9 cellular contexts compared by ENCODE assay signal in the genomic region with DNA sequence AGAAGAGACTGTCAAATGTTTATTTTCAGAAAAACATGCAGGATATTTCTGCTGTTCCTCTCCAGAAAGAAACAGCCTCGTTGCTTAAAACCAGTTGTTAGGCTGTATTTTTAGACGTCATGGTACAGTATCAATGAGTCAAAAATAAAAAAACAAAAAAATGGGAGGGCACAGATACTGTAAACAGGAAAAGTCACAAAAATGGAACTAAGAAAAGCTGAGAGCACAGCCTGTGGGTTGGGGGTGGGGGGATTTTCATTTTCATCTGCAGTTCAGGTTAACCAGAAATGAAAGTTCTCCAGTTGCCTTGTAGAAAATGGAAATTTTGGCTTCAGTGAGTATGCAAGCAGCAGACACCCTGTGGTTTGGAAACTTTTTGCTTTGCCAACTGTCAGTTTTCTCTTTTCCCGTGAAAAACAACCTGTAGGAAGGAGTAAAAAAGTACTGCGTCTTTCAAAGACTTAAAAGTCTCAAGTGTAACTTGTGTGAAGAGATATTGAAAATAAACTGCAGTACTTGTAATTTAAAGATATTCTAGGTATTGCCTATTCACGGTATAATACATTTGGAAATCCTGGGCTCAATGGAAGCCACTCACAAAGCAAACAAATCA. TPM values are rescaled to one million over a fixed set of nuclear protein-coding genes. Genes with fewer than 3 reads are reported as not detected.
DNase-seq lines count a peak whose midpoint lies in the region; ATAC-seq, FAIRE-seq and TF ChIP-seq lines count a peak whose summit lies in the region.
"Had no signal": no experiment of that assay in that cellular context is flagged by ENCODE, and none has a peak within 500 bp of the region (broad histone marks: within the 10 kb centered on the region; RNA-seq: fewer than 3 reads in every experiment).

No MANE protein-coding gene starts in this region.

- FAIRE-seq in frontal cortex (lab: Jason Lieb, UNC): no peak
- FAIRE-seq: K562 had no signal

- TF ChIP-seq CTCF in left lung (IDR thresholded peaks at IDR 0.05): no peak
- TF ChIP-seq CTCF in tibial artery (IDR thresholded peaks at IDR 0.05): no peak

- H3K27ac ChIP-seq in left lung (peak overlapping the region; percentile 50 to 67), tibial artery (peak overlapping the region; percentile 14 to 23)

- H3K4me1 ChIP-seq in left lung (peaks cover 62 to 87% of the 10 kb centered on the region in 2 donors), tibial artery (peaks cover 0 to 24% (median 0%) of the 10 kb centered on the region in 4 donors)

- H3K27me3 ChIP-seq in left lung: no peaks in the 10 kb centered on the region
- H3K27me3 ChIP-seq in tibial artery: no peaks in the 10 kb centered on the region

- DNase-seq in T-helper 22 cell (ENCODE audit: low read depth) (peak; percentile 1), left lung (no peak), tibial artery (no peak), frontal cortex (ENCODE audit: low spot score in 2 of 2) (no peak), NCI-H748 (lab: John Stamatoyannopoulos, UW; ENCODE audit: unreplicated experiment) (no peak), AG20443 (ENCODE audit: low spot score) (no peak)

- H3K4me3 ChIP-seq in left lung (no peak overlapping the region), tibial artery (no peak overlapping the region)
- H3K4me3 ChIP-seq: K562 had no signal

- intact Hi-C loops in left lung (cut with DNase I): loop anchor here in 1 of 2 donors (10.0 kb wide), 1 partner anchor 98 kb away; no protein-coding TSS in a partner anchor
- intact Hi-C loops in tibial artery (cut with DNase I; ENCODE audit: low total_unique reads): no loop called here

- H3K36me3 ChIP-seq in left lung (no peaks in the 10 kb centered on the region), tibial artery (no peaks in the 10 kb centered on the region)

- peak; percentile 84 for ATAC-seq in GM18519 (IDR thresholded peaks at IDR 0.05; ENCODE audit: low FRiP score, unreplicated experiment)
- ATAC-seq in HG02678 (IDR thresholded peaks at IDR 0.05; ENCODE audit: unreplicated experiment): peak; percentile 87
- ATAC-seq in left lung: no peak
- ATAC-seq: K562 had no signal

- no peaks in the 10 kb centered on the region for H3K9me3 ChIP-seq in left lung
- H3K9me3 ChIP-seq in tibial artery: no peaks in the 10 kb centered on the region

RNA-seq across cellular contexts. Expression of a gene that starts 59.0 kb away (rescaled TPM):
- total RNA-seq in left lung: 10 to 100 TPM; 49.0 to 70.6 TPM
- 72.2 TPM for total RNA-seq in frontal cortex
